1 cellular context compared by ENCODE assay signal in genomic region chr10:101830322-101831168, GRCh38.
TF ChIP-seq lines count a peak whose summit lies in the region.

No MANE protein-coding gene starts in this region.

TF ChIP-seq in K562, 482 proteins besides CTCF, POLR2A, EP300 and RAD21 (continued from another document and continues in another):
- TF ChIP-seq RERE (CRISPR knock-in tag; IDR thresholded peaks at IDR 0.05; ENCODE audit: borderline replicate concordance) (peak; percentile 86; the same call in 1 of the 2 replicates), YBX1 (IDR thresholded peaks at IDR 0.05) (no peak), ELF2 (CRISPR knock-in tag; IDR thresholded peaks at IDR 0.05) (0 out of 2 replicates have a peak, but pooled peaks have one; percentile 48), POLR2G (IDR thresholded peaks at IDR 0.05; ENCODE audit: low read depth, low read length) (peak; percentile 66; the same call in 1 of the 2 replicates), SP1 (CRISPR knock-in tag; IDR thresholded peaks at IDR 0.05) (peak; percentile 99), TBP (optimal IDR thresholded peaks at IDR 0.05; ENCODE audit: low read depth, low read length) (peak; percentile 15), MTA3 (IDR thresholded peaks at IDR 0.05; ENCODE audit: borderline replicate concordance) (peak; percentile 58; the same call in 1 of the 2 replicates), GABPB1 (CRISPR knock-in tag; IDR thresholded peaks at IDR 0.05) (peak; percentile 84), OTX1 (CRISPR knock-in tag; IDR thresholded peaks at IDR 0.05) (0 out of 2 replicates have a peak, but pooled peaks have one; percentile 71), SLC30A9 (CRISPR knock-in tag; IDR thresholded peaks at IDR 0.05) (no peak), HDGF (IDR thresholded peaks at IDR 0.05) (peak; percentile 57; the same call in 1 of the 2 replicates), ZNF263 (CRISPR knock-in tag; IDR thresholded peaks at IDR 0.05; ENCODE audit: borderline replicate concordance) (no peak; the same call in 1 of the 2 replicates), EGR1 (conservative IDR thresholded peaks at IDR 0.05) (peak; percentile 97), ZNF511 (CRISPR knock-in tag; IDR thresholded peaks at IDR 0.05) (peak; percentile 63; the same call in 1 of the 2 replicates), HDAC1 (IDR thresholded peaks at IDR 0.05) (peak in 1 of 2 experiments; percentile 99; a peak in 3 of 4 replicates), SUPT5H (IDR thresholded peaks at IDR 0.05) (peak; percentile 56), ZNF583 (CRISPR knock-in tag; IDR thresholded peaks at IDR 0.05) (0 out of 2 replicates have a peak, but pooled peaks have one; percentile 14), ZBTB7A (IDR thresholded peaks at IDR 0.05; ENCODE audit: borderline replicate concordance, control insufficient read depth, low read depth, low read length) (no peak), FUS (optimal IDR thresholded peaks at IDR 0.05; ENCODE audit: low read depth, low read length) (peak; percentile 71), MAZ (CRISPR knock-in tag; conservative IDR thresholded peaks at IDR 0.05 in 1 of 2, IDR thresholded peaks at IDR 0.05 in 1 of 2) (peak in 1 of 2 experiments; percentile 93; a peak in 2 of 4 replicates), RBBP5 (IDR thresholded peaks at IDR 0.05; ENCODE audit: borderline replicate concordance, insufficient read depth, low read length, poor library complexity, severe bottlenecking) (no peak), ETV1 (tag; conservative IDR thresholded peaks at IDR 0.05; ENCODE audit: low read depth) (peak; percentile 52; the same call in 1 of the 2 replicates), ZNF639 (CRISPR knock-in tag; conservative IDR thresholded peaks at IDR 0.05 in 1 of 2, IDR thresholded peaks at IDR 0.05 in 1 of 2) (peak in 1 of 2 experiments; percentile 58; a peak in 1 of 4 replicates), LCOR (CRISPR knock-in tag; IDR thresholded peaks at IDR 0.05) (0 out of 2 replicates have a peak, but pooled peaks have one; percentile 16), ID3 (CRISPR knock-in tag; IDR thresholded peaks at IDR 0.05) (no peak), ID3 (tag; IDR thresholded peaks at IDR 0.05) (peak; percentile 73; the same call in 1 of the 2 replicates), NFIC (IDR thresholded peaks at IDR 0.05) (0 out of 2 replicates have a peak, but pooled peaks have one; percentile 23), DEAF1 (CRISPR knock-in tag; IDR thresholded peaks at IDR 0.05) (no peak), CHD2 (IDR thresholded peaks at IDR 0.05; ENCODE audit: low read depth, low read length) (peak; percentile 43; the same call in 1 of the 2 replicates), SRSF7 (optimal IDR thresholded peaks at IDR 0.05; ENCODE audit: low read depth, low read length) (peak; percentile 77), JUND (IDR thresholded peaks at IDR 0.05; ENCODE audit: borderline replicate concordance, low read depth, low read length) (no peak), JUND (tag; IDR thresholded peaks at IDR 0.05; ENCODE audit: borderline replicate concordance, low read depth, low read length) (peak; percentile 73; the same call in 1 of the 3 replicates), BRF2 (IDR thresholded peaks at IDR 0.05; ENCODE audit: borderline replicate concordance, insufficient read depth, insufficient read length) (no peak), U2AF1 (optimal IDR thresholded peaks at IDR 0.05; ENCODE audit: low read depth, low read length) (peak; percentile 84), GABPA (tag; conservative IDR thresholded peaks at IDR 0.05; ENCODE audit: low read depth) (peak; percentile 66; the same call in 1 of the 2 replicates), NR2F6 (CRISPR knock-in tag; IDR thresholded peaks at IDR 0.05) (no peak), HCFC1 (IDR thresholded peaks at IDR 0.05; ENCODE audit: low read depth, low read length) (no peak), NELFE (IDR thresholded peaks at IDR 0.05; ENCODE audit: insufficient read depth, insufficient read length) (no peak), RNF219 (CRISPR knock-in tag; IDR thresholded peaks at IDR 0.05) (no peak), E2F1 (CRISPR knock-in tag; IDR thresholded peaks at IDR 0.05) (no peak), ZBTB11 (CRISPR knock-in tag; IDR thresholded peaks at IDR 0.05) (peak in 1 of 3 experiments; percentile 74; a peak in 2 of 6 replicates)
